In genomic region chr18:12085786-12086185, GRCh38 we compare ENCODE assay signal across 28 cellular contexts. TPM values are rescaled to one million over a fixed set of nuclear protein-coding genes. Genes with fewer than 3 reads are reported as not detected.
"Had no signal": no experiment of that assay in that cellular context is flagged by ENCODE, and none has a peak within 500 bp of the region (broad histone marks: within the 10 kb centered on the region; RNA-seq: fewer than 3 reads in every experiment).

No MANE protein-coding gene starts in this region.

- H3K27me3 ChIP-seq: brain microvascular endothelial cell had no signal

- DNase-seq: activated B cell treated with CpG ODN at 0.5 μM for 24 hours; activated CD4-positive, alpha-beta T cell treated with anti-CD3 and anti-CD28 coated beads for 1 hour; activated CD4-positive, alpha-beta T cell treated with anti-CD3 and anti-CD28 coated beads, Interleukin-2, amount 10 ng/mL, durations not matched to agents 24 days and 14 days; activated CD4-positive, alpha-beta T cell treated with anti-CD3 and anti-CD28 coated beads, Interleukin-2, amount 50 U/mL, for 48 hours; activated gamma-delta T cell; activated naive CD4-positive, alpha-beta T cell treated with anti-CD3 and anti-CD28 coated beads for 36 hours; activated T-cell treated with anti-CD3 and anti-CD28 coated beads, Interleukin-2, amount 50 U/mL, for 4 hours; amygdala; brain microvascular endothelial cell; cerebellar nuclear complex; KG1; NCI-H1092; NCI-H1417; NCI-H1694 treated with DMSO at 0.1 percent for 48 hours; NCI-H2081 treated with DMSO at 0.1 percent for 48 hours; NCI-H226; NCI-H526; NK-92 treated with Interleukin-12 subunit alpha and Interleukin-12 subunit beta, amount 100 ng/mL, for 24 hours; SIG-M5; T-helper 17 cell; T-helper 9 cell had no signal

- H3K27ac ChIP-seq: brain microvascular endothelial cell had no signal

- ATAC-seq: activated CD8-positive, alpha-beta memory T cell treated with anti-CD3 and anti-CD28 coated beads, Interleukin-2, amount 10 ng/mL, durations not matched to agents 7 days and 5 days; T-helper 17 cell had no signal

- H3K36me3 ChIP-seq: brain microvascular endothelial cell had no signal

RNA-seq across cellular contexts. Expression of gene ANKRD62, which starts 7.9 kb away (rescaled TPM):
- total RNA-seq: activated B cell treated with CpG ODN at 0.5 μM for 24 hours; activated CD4-positive, alpha-beta T cell treated with anti-CD3 and anti-CD28 coated beads, Interleukin-2, amount 10 ng/mL, durations not matched to agents 24 days and 14 days; activated CD8-positive, alpha-beta memory T cell treated with anti-CD3 and anti-CD28 coated beads, Interleukin-2, amount 10 ng/mL, durations not matched to agents 7 days and 5 days; activated naive CD4-positive, alpha-beta T cell treated with anti-CD3 and anti-CD28 coated beads for 36 hours; activated T-cell treated with anti-CD3 and anti-CD28 coated beads, Interleukin-2, amount 50 U/mL, for 4 hours; astrocyte; cardiac septum; LHCN-M2; M059J; NCI-H460; T-helper 17 cell had no signal
- polyA plus RNA-seq: IgD-negative memory B cell had no signal
